ENCODE assay signal across 17 cellular contexts in the genomic region with DNA sequence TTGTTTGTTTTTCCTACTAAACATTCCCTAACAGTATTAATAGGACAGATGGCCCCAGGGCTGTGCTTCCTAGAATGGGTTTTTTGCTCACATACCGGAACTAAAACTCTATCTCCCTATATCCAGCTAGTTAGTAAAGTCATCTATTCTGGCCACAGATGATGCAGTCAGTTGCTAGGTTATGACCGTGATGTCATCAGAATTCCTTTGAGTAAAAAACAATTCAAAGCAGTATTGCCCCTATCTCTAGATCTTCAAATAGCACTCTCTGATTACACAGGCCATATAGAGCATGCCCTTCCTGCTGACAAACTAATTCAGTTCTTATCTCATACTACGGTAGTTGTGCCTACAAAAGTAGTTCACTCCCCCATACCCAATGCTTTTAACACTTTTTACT. TPM values are rescaled to one million over a fixed set of nuclear protein-coding genes. Genes with fewer than 3 reads are reported as not detected.
DNase-seq lines count a peak whose midpoint lies in the region; ATAC-seq, FAIRE-seq and TF ChIP-seq lines count a peak whose summit lies in the region.
"Had no signal": no experiment of that assay in that cellular context is flagged by ENCODE, and none has a peak within 500 bp of the region (broad histone marks: within the 10 kb centered on the region; RNA-seq: fewer than 3 reads in every experiment).

No MANE protein-coding gene starts in this region.

- no peak for TF ChIP-seq POLR2A in K562 (conservative IDR thresholded peaks at IDR 0.05)

- peaks cover 3 to 18% of the 10 kb centered on the region in 2 experiments; a peak in 3 of 5 replicates for H3K4me1 ChIP-seq in K562 (replicated peaks in 1 of 2; ENCODE audit: control insufficient read depth in 2 of 2, insufficient read depth in 2 of 2, low read length in 2 of 2)

- FAIRE-seq in K562 (lab: Jason Lieb, UNC) = no peak
- FAIRE-seq: D721Med, GM12878, GM18507 had no signal

- ATAC-seq in K562 = no peak
- ATAC-seq in GM21825 (IDR thresholded peaks at IDR 0.05; ENCODE audit: unreplicated experiment) = no peak
- no peak for ATAC-seq in GM19455 (IDR thresholded peaks at IDR 0.05; ENCODE audit: unreplicated experiment)
- ATAC-seq: CD8-positive, alpha-beta T cell; GM12878; GM23338 had no signal

- TF ChIP-seq EP300 in K562 (IDR thresholded peaks at IDR 0.05; ENCODE audit: low read length) = no peak

- TF ChIP-seq CTCF in K562 (IDR thresholded peaks at IDR 0.05 in 2 of 3, conservative IDR thresholded peaks at IDR 0.05 in 1 of 3; ENCODE audit: insufficient read depth in 2 of 3, low read depth in 1 of 3, low read length in 3 of 3) (no peak), brain microvascular endothelial cell (IDR thresholded peaks at IDR 0.05; ENCODE audit: low read depth, low read length, missing control alignments) (no peak)

- H3K79me2 ChIP-seq in K562 (ENCODE audit: control insufficient read depth, insufficient read depth, low read length) = no peaks in the 10 kb centered on the region

- no peak overlapping the region for H3K9ac ChIP-seq in K562 (ENCODE audit: insufficient read depth in 1 of 2, low read depth in 2 of 2, low read length in 2 of 2)

- H3K9me3 ChIP-seq in K562 (replicated peaks; ENCODE audit: control insufficient read depth, insufficient read depth, low read depth, low read length) = peaks cover 6% of the 10 kb centered on the region

- H3K4me3 ChIP-seq in K562 (no peak overlapping the region), brain microvascular endothelial cell (ENCODE audit: low read depth, low read length) (no peak overlapping the region)
- H3K4me3 ChIP-seq: GM12878, GM23338 had no signal

- intact Hi-C loops in K562 (cut with micrococcal nuclease) = no loop called here

- H3K27ac ChIP-seq in K562 (ENCODE audit: extremely low read depth, low read depth, low read length) (no peak overlapping the region), brain microvascular endothelial cell (no peak overlapping the region)
- H3K27ac ChIP-seq: 22Rv1 had no signal

- CTCF ChIA-PET in K562 (lab: Yijun Ruan, JAX; ENCODE audit: low intra/inter-chr PET ratio) = no interaction called here

- no peaks in the 10 kb centered on the region for H3K9me1 ChIP-seq in K562 (ENCODE audit: control insufficient read depth, insufficient read depth, low read length)

- H4K20me1 ChIP-seq in K562 (replicated peaks; ENCODE audit: control insufficient read depth, insufficient read depth, low read length) = no peaks in the 10 kb centered on the region

- DNase-seq in DMS 273 (lab: John Stamatoyannopoulos, UW; ENCODE audit: unreplicated experiment) = peak; percentile 17
- DNase-seq in DMS 273 treated with DMSO at 0.1 percent for 48 hours (lab: John Stamatoyannopoulos, UW) = no peak
- DNase-seq in M059J (ENCODE audit: low read depth) = peak; percentile 34
- no peak for DNase-seq in K562 (ENCODE audit: extremely low read depth in 1 of 4, low spot score in 3 of 4)
- DNase-seq in iris pigment epithelial cell (ENCODE audit: low read depth) = peak; percentile 14
- no peak for DNase-seq in brain microvascular endothelial cell
- DNase-seq: CD8-positive, alpha-beta T cell; COR-L47; DMS53; H7 had no signal

- no peak overlapping the region for H3K4me2 ChIP-seq in K562 (ENCODE audit: insufficient read depth, low read length)
- H3K4me2 ChIP-seq: GM23338 had no signal

- POLR2A ChIA-PET in K562 (lab: Yijun Ruan, JAX) = interaction anchor here (0.8 to 1.3 kb wide), 2 partner anchors 14 to 23 kb away, joined by 3 to 4 read pairs; no protein-coding TSS in a partner anchor

- 54% methylated on average over 3 of the region's 3 CpGs for WGBS in K562 (ENCODE audit: insufficient coverage, low coverage, missing lambda C conversion rate)

- H3K36me3 ChIP-seq in K562 (ENCODE audit: control insufficient read depth, insufficient read depth, low read length) (peaks cover 4% of the 10 kb centered on the region; the same call in 1 of the 3 replicates), brain microvascular endothelial cell (replicated peaks) (no peaks in the 10 kb centered on the region)

- no peak overlapping the region for H2AFZ ChIP-seq in K562 (ENCODE audit: low read depth, low read length)
- H2AFZ ChIP-seq: GM23338 had no signal

- H3K27me3 ChIP-seq in K562 (ENCODE audit: control insufficient read depth in 2 of 2, insufficient read depth in 2 of 2, low read length in 2 of 2) (no peaks in the 10 kb centered on the region), brain microvascular endothelial cell (replicated peaks) (no peaks in the 10 kb centered on the region)

- BruUV-seq in K562 (replicated peaks; lab: Mats Ljungman, UMichigan) = no TSS peak

- in situ Hi-C loops in K562 (cut with MboI) = no loop called here
- in situ Hi-C loops in brain microvascular endothelial cell (cut with HindIII; ENCODE audit: low pct_ligation_motif_present, low sequenced_read_pairs) = no loop called here

- TF ChIP-seq RAD21 in K562 (CRISPR knock-in tag; conservative IDR thresholded peaks at IDR 0.05 in 1 of 2, IDR thresholded peaks at IDR 0.05 in 1 of 2) = no peak

TF ChIP-seq in K562, 482 proteins besides CTCF, POLR2A, EP300 and RAD21 (continues in another document):
- TF ChIP-seq, protein P1, sequence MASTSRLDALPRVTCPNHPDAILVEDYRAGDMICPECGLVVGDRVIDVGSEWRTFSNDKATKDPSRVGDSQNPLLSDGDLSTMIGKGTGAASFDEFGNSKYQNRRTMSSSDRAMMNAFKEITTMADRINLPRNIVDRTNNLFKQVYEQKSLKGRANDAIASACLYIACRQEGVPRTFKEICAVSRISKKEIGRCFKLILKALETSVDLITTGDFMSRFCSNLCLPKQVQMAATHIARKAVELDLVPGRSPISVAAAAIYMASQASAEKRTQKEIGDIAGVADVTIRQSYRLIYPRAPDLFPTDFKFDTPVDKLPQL (IDR thresholded peaks at IDR 0.05; ENCODE audit: extremely low read depth, insufficient read length) = no peak
- TF ChIP-seq ZNF696 (CRISPR knock-in tag; conservative IDR thresholded peaks at IDR 0.05) (no peak), GATAD2A (IDR thresholded peaks at IDR 0.05) (no peak), CSDE1 (IDR thresholded peaks at IDR 0.05) (no peak), ZBTB8A (IDR thresholded peaks at IDR 0.05; ENCODE audit: partially characterized antibody) (no peak)
- TF ChIP-seq, protein P2, sequence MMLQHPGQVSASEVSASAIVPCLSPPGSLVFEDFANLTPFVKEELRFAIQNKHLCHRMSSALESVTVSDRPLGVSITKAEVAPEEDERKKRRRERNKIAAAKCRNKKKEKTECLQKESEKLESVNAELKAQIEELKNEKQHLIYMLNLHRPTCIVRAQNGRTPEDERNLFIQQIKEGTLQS (IDR thresholded peaks at IDR 0.05) = 0 out of 2 replicates have a peak, but pooled peaks have one; percentile 17
- TF ChIP-seq, protein P2 (CRISPR knock-in tag; conservative IDR thresholded peaks at IDR 0.05) = no peak

RNA-seq across cellular contexts. Expression of a gene that starts 17.9 kb away (rescaled TPM):
- 37.9 and 48.6 TPM in 2 replicates for total RNA-seq in M059J (2014; rRNA removed; shearing (Covaris generic))
- total RNA-seq in K562 (2011; cell fraction: chromatin; rRNA removed; ENCODE audit: low replicate concordance) = 123 and 395 TPM in 2 replicates
- 78.0 and 120 TPM in 2 replicates for total RNA-seq in K562 (2011; cell fraction: nucleolus; rRNA removed)
- total RNA-seq in K562 (2011; cell fraction: nucleoplasm; rRNA removed) = 158 and 184 TPM in 2 replicates
- total RNA-seq in K562 (2014; rRNA removed) (38.3 and 47.2 TPM in 2 replicates), K562 (2014; rRNA removed; fragmentation: Illumina TruSeq; extraction: Trizol) (72.3 and 88.0 TPM in 2 replicates), K562 (2015; rRNA removed; fragmentation: Illumina TruSeq; extraction: Trizol) (53.3 and 55.5 TPM in 2 replicates), K562 (2021) (56.2 and 58.4 TPM in 2 replicates)
- polyA plus RNA-seq in K562 (2011; rRNA removed) (67.3 and 74.3 TPM in 2 replicates), K562 (2014; fragmentation: Illumina TruSeq; extraction: Trizol) (29.5 and 34.4 TPM in 2 replicates), K562 (2014; fragmentation: Nextera tagmentation; extraction: Ambion mirVana) (10 to 100 TPM; 16.1 to 17.3 TPM), K562 (2014; rRNA removed) (23.0 and 27.1 TPM in 2 replicates)
- 10.6 and 21.5 TPM in 2 replicates for polyA plus RNA-seq in K562 (2011; cell fraction: cytosol; rRNA removed)
- 57.8 and 70.7 TPM in 2 replicates for polyA plus RNA-seq in K562 (2011; cell fraction: nucleus; rRNA removed)
- 16.8 and 21.0 TPM in 2 replicates for polyA plus RNA-seq in K562 (2012)
- polyA minus RNA-seq in K562 (2011; rRNA and poly(A)+ RNA removed) = 196 and 226 TPM in 2 replicates
- polyA minus RNA-seq in K562 (2011; cell fraction: cytosol; rRNA and poly(A)+ RNA removed) = 44.8 and 52.7 TPM in 2 replicates
- polyA minus RNA-seq in K562 (2011; cell fraction: nucleus; rRNA and poly(A)+ RNA removed) = 127 and 217 TPM in 2 replicates

RNA-seq across cellular contexts. Expression of a gene that starts 25.6 kb away (rescaled TPM):
- 17.3 and 17.9 TPM in 2 replicates for total RNA-seq in M059J (2014; rRNA removed; shearing (Covaris generic))
- total RNA-seq in K562 (2011; cell fraction: chromatin; rRNA removed; ENCODE audit: low replicate concordance) = 9.7 and 51.7 TPM in 2 replicates
- total RNA-seq in K562 (2011; cell fraction: nucleolus; rRNA removed) = 6.2 and 8.0 TPM in 2 replicates
- total RNA-seq in K562 (2011; cell fraction: nucleoplasm; rRNA removed) = 13.3 and 20.0 TPM in 2 replicates
- total RNA-seq in K562 (2014; rRNA removed) = 21.2 and 26.1 TPM in 2 replicates
- total RNA-seq in K562 (2014; rRNA removed; fragmentation: Illumina TruSeq; extraction: Trizol) = 43.6 and 53.4 TPM in 2 replicates
- total RNA-seq in K562 (2015; rRNA removed; fragmentation: Illumina TruSeq; extraction: Trizol) = 32.8 and 37.6 TPM in 2 replicates
- 29.1 and 29.5 TPM in 2 replicates for total RNA-seq in K562 (2021)
- polyA plus RNA-seq in K562 (2011; rRNA removed) = 17.3 and 24.7 TPM in 2 replicates
- 2.2 and 4.3 TPM in 2 replicates for polyA plus RNA-seq in K562 (2011; cell fraction: cytosol; rRNA removed)
- 6.7 and 7.0 TPM in 2 replicates for polyA plus RNA-seq in K562 (2011; cell fraction: nucleus; rRNA removed)
- polyA plus RNA-seq in K562 (2012) = 13.7 and 16.9 TPM in 2 replicates
- polyA plus RNA-seq in K562 (2014; fragmentation: Illumina TruSeq; extraction: Trizol) = 25.5 and 31.1 TPM in 2 replicates
- polyA plus RNA-seq in K562 (2014; fragmentation: Nextera tagmentation; extraction: Ambion mirVana) = 10 to 100 TPM; 27.2 to 34.0 TPM
- polyA plus RNA-seq in K562 (2014; rRNA removed) = 23.4 and 24.1 TPM in 2 replicates
- polyA minus RNA-seq in K562 (2011; rRNA and poly(A)+ RNA removed) = 27.6 and 32.5 TPM in 2 replicates
- polyA minus RNA-seq in K562 (2011; cell fraction: cytosol; rRNA and poly(A)+ RNA removed) = 22.6 and 24.5 TPM in 2 replicates
- polyA minus RNA-seq in K562 (2011; cell fraction: nucleus; rRNA and poly(A)+ RNA removed) = 10.5 and 18.7 TPM in 2 replicates

Comparison
In these comparisons a context has a peak if more than half of its experiments do, and no peak if none do; other contexts are left out.
1. DNase-seq: peak in DMS 273 (single experiment), M059J (single experiment) and iris pigment epithelial cell (single experiment); none in DMS 273 treated with DMSO at 0.1 percent for 48 hours (single experiment), K562 (0 of 4) and brain microvascular endothelial cell (single experiment).